Comparison of ENCODE assay signal across 20 cellular contexts in genomic region chr16:67499159-67499558, GRCh38. TPM values are rescaled to one million over a fixed set of nuclear protein-coding genes. Genes with fewer than 3 reads are reported as not detected.
DNase-seq lines count a peak whose midpoint lies in the region; TF ChIP-seq lines count a peak whose summit lies in the region.
"Had no signal": no experiment of that assay in that cellular context is flagged by ENCODE, and none has a peak within 500 bp of the region (broad histone marks: within the 10 kb centered on the region; RNA-seq: fewer than 3 reads in every experiment).

No MANE protein-coding gene starts in this region.

- H3K4me1 Mint-ChIP-seq in activated naive CD8-positive, alpha-beta T cell (ENCODE audit: low read depth) = peaks cover 12% of the 10 kb centered on the region
- H3K4me1 Mint-ChIP-seq in activated naive CD8-positive, alpha-beta T cell treated with anti-CD3 and anti-CD28 coated beads for 36 hours = peaks cover 4% of the 10 kb centered on the region
- peaks cover 24 to 48% of the 10 kb centered on the region in 2 donors for H3K4me1 Mint-ChIP-seq in immature natural killer cell
- peaks cover 11% of the 10 kb centered on the region for H3K4me1 Mint-ChIP-seq in T-helper 2 cell treated with Interferon-gamma antibody and Interleukin-4, amounts not matched to agents 5 μg/mL and 100 μg/mL, for 36 hours (ENCODE audit: low read depth)
- H3K4me1 Mint-ChIP-seq: WTC11 had no signal

- H3K27ac Mint-ChIP-seq in activated naive CD8-positive, alpha-beta T cell = peak overlapping the region; percentile 34
- no peak overlapping the region for H3K27ac Mint-ChIP-seq in activated naive CD8-positive, alpha-beta T cell treated with anti-CD3 and anti-CD28 coated beads for 36 hours
- H3K27ac Mint-ChIP-seq in immature natural killer cell = peak overlapping the region; percentile 69 to 91 (median 80)
- H3K27ac Mint-ChIP-seq in T-helper 2 cell treated with Interferon-gamma antibody and Interleukin-4, amounts not matched to agents 5 μg/mL and 100 μg/mL, for 36 hours = no peak overlapping the region
- H3K27ac Mint-ChIP-seq: activated CD8-positive, alpha-beta memory T cell treated with anti-CD3 and anti-CD28 coated beads, Interleukin-2, amount 10 ng/mL, durations not matched to agents 7 days and 5 days; WTC11 had no signal

- H3K27me3 ChIP-seq in adipocyte (replicated peaks; ENCODE audit: control insufficient read depth, insufficient read depth, low read length) (no peaks in the 10 kb centered on the region), suprapubic skin (no peaks in the 10 kb centered on the region)

- H3K9me3 ChIP-seq in adipocyte (ENCODE audit: control insufficient read depth, low read length) (no peaks in the 10 kb centered on the region), suprapubic skin (no peaks in the 10 kb centered on the region)

- WGBS in suprapubic skin = 60% methylated on average over 3 of the region's 5 CpGs

- H3K27me3 Mint-ChIP-seq in activated naive CD8-positive, alpha-beta T cell = no peaks in the 10 kb centered on the region
- no peaks in the 10 kb centered on the region for H3K27me3 Mint-ChIP-seq in activated naive CD8-positive, alpha-beta T cell treated with anti-CD3 and anti-CD28 coated beads for 36 hours
- no peaks in the 10 kb centered on the region for H3K27me3 Mint-ChIP-seq in immature natural killer cell (ENCODE audit: low read depth in 3 of 3)
- no peaks in the 10 kb centered on the region for H3K27me3 Mint-ChIP-seq in T-helper 2 cell treated with Interferon-gamma antibody and Interleukin-4, amounts not matched to agents 5 μg/mL and 100 μg/mL, for 36 hours (ENCODE audit: low read depth)
- H3K27me3 Mint-ChIP-seq: activated CD8-positive, alpha-beta memory T cell treated with anti-CD3 and anti-CD28 coated beads, Interleukin-2, amount 10 ng/mL, durations not matched to agents 7 days and 5 days had no signal

- H3K4me1 ChIP-seq in adipocyte (ENCODE audit: control insufficient read depth, insufficient read depth, low read length) = peaks cover 9% of the 10 kb centered on the region
- peaks cover 9% of the 10 kb centered on the region for H3K4me1 ChIP-seq in suprapubic skin

- H3K27ac ChIP-seq in suprapubic skin = peak overlapping the region; percentile 30

- peaks cover 2% of the 10 kb centered on the region for H3K36me3 Mint-ChIP-seq in activated naive CD8-positive, alpha-beta T cell
- H3K36me3 Mint-ChIP-seq in activated naive CD8-positive, alpha-beta T cell treated with anti-CD3 and anti-CD28 coated beads for 36 hours = peaks cover 1% of the 10 kb centered on the region
- H3K36me3 Mint-ChIP-seq in immature natural killer cell = peaks cover 0 to 10% (median 4%) of the 10 kb centered on the region in 3 donors
- peaks cover 15% of the 10 kb centered on the region for H3K36me3 Mint-ChIP-seq in T-helper 2 cell treated with Interferon-gamma antibody and Interleukin-4, amounts not matched to agents 5 μg/mL and 100 μg/mL, for 36 hours (ENCODE audit: low read depth)
- H3K36me3 Mint-ChIP-seq: WTC11 had no signal

- no peak for DNase-seq in activated naive CD8-positive, alpha-beta T cell treated with anti-CD3 and anti-CD28 coated beads for 36 hours
- no peak for DNase-seq in adipocyte (ENCODE audit: low read depth)
- no peak for DNase-seq in immature natural killer cell
- no peak for DNase-seq in suprapubic skin (ENCODE audit: low spot score in 2 of 2)
- DNase-seq in activated gamma-delta T cell (lab: John Stamatoyannopoulos, UW) = no peak
- no peak for DNase-seq in T-helper 2 cell treated with Interferon-gamma antibody and Interleukin-4, amounts not matched to agents 5 μg/mL and 100 μg/mL, for 36 hours (ENCODE audit: low spot score)
- no peak for DNase-seq in central memory CD4-positive, alpha-beta T cell
- DNase-seq: ACHN; activated CD8-positive, alpha-beta memory T cell treated with anti-CD3 and anti-CD28 coated beads, Interleukin-2, amount 10 ng/mL, durations not matched to agents 7 days and 5 days; activated naive CD4-positive, alpha-beta T cell treated with Interleukin-2 at 50 U/mL for 16 hours; Calu3; effector memory CD4-positive, alpha-beta T cell; GDM1; mesendoderm; NCI-H2107 had no signal

- H3K9ac ChIP-seq in adipocyte (ENCODE audit: low read length) = peak overlapping the region; percentile 34

- H3K4me3 Mint-ChIP-seq in activated naive CD8-positive, alpha-beta T cell = no peak overlapping the region
- H3K4me3 Mint-ChIP-seq in activated naive CD8-positive, alpha-beta T cell treated with anti-CD3 and anti-CD28 coated beads for 36 hours = no peak overlapping the region
- H3K4me3 Mint-ChIP-seq in immature natural killer cell = no peak overlapping the region
- no peak overlapping the region for H3K4me3 Mint-ChIP-seq in T-helper 2 cell treated with Interferon-gamma antibody and Interleukin-4, amounts not matched to agents 5 μg/mL and 100 μg/mL, for 36 hours
- H3K4me3 Mint-ChIP-seq: activated CD8-positive, alpha-beta memory T cell treated with anti-CD3 and anti-CD28 coated beads, Interleukin-2, amount 10 ng/mL, durations not matched to agents 7 days and 5 days; WTC11 had no signal

- H3K36me3 ChIP-seq in adipocyte (ENCODE audit: control insufficient read depth, insufficient read depth, low read length, severe bottlenecking) (no peaks in the 10 kb centered on the region), suprapubic skin (no peaks in the 10 kb centered on the region)

- TF ChIP-seq EP300 in suprapubic skin (IDR thresholded peaks at IDR 0.05) = no peak

- no peaks in the 10 kb centered on the region for H3K9me3 Mint-ChIP-seq in activated naive CD8-positive, alpha-beta T cell (ENCODE audit: low read depth)
- H3K9me3 Mint-ChIP-seq in activated naive CD8-positive, alpha-beta T cell treated with anti-CD3 and anti-CD28 coated beads for 36 hours = no peaks in the 10 kb centered on the region
- no peaks in the 10 kb centered on the region for H3K9me3 Mint-ChIP-seq in immature natural killer cell
- no peaks in the 10 kb centered on the region for H3K9me3 Mint-ChIP-seq in T-helper 2 cell treated with Interferon-gamma antibody and Interleukin-4, amounts not matched to agents 5 μg/mL and 100 μg/mL, for 36 hours
- H3K9me3 Mint-ChIP-seq: WTC11 had no signal

- no peak for TF ChIP-seq POLR2A in suprapubic skin (IDR thresholded peaks at IDR 0.05)

- TF ChIP-seq CTCF in suprapubic skin (IDR thresholded peaks at IDR 0.05) = no peak

- H3K4me3 ChIP-seq in adipocyte (ENCODE audit: low read length) = no peak overlapping the region
- no peak overlapping the region for H3K4me3 ChIP-seq in suprapubic skin

RNA-seq across cellular contexts. Expression of gene AGRP, which starts 15.8 kb away (rescaled TPM):
- total RNA-seq in activated naive CD8-positive, alpha-beta T cell treated with anti-CD3 and anti-CD28 coated beads for 36 hours = under 1 TPM in 1 of 2 experiments, not detected in 1; 0.40 TPM
- not detected for polyA plus RNA-seq in immature natural killer cell
- not detected for total RNA-seq in suprapubic skin
- total RNA-seq: activated CD8-positive, alpha-beta memory T cell treated with anti-CD3 and anti-CD28 coated beads, Interleukin-2, amount 10 ng/mL, durations not matched to agents 7 days and 5 days; Calu3; RPMI7951; skeletal muscle tissue; ureter; WTC11 had no signal

RNA-seq across cellular contexts. Expression of gene ATP6V0D1, which starts 18.2 kb away (rescaled TPM):
- total RNA-seq in activated naive CD8-positive, alpha-beta T cell treated with anti-CD3 and anti-CD28 coated beads for 36 hours = 10 to 100 TPM; 33.0 to 33.6 TPM
- polyA plus RNA-seq in immature natural killer cell = 100 to 1,000 TPM; 192 to 330 (median 205) TPM
- total RNA-seq in suprapubic skin = 100 to 1,000 TPM in 3 of 4 donors, 10 to 100 TPM in 1; 90.0 to 134 (median 110) TPM

RNA-seq across cellular contexts. Expression of gene RIPOR1, which starts 29.5 kb away (rescaled TPM):
- total RNA-seq in activated naive CD8-positive, alpha-beta T cell treated with anti-CD3 and anti-CD28 coated beads for 36 hours = 10 to 100 TPM; 13.9 to 14.0 TPM
- 1 to 10 TPM; 2.0 to 7.5 (median 3.3) TPM for polyA plus RNA-seq in immature natural killer cell
- total RNA-seq in suprapubic skin = 10 to 100 TPM; 20.6 to 41.5 (median 28.3) TPM

Comparison
In these comparisons a context has a peak if more than half of its experiments do, and no peak if none do; other contexts are left out.
1. H3K27ac Mint-ChIP-seq: peak in activated naive CD8-positive, alpha-beta T cell (single experiment) and immature natural killer cell (6 of 6); none in activated naive CD8-positive, alpha-beta T cell treated with anti-CD3 and anti-CD28 coated beads for 36 hours (single experiment) and T-helper 2 cell treated with Interferon-gamma antibody and Interleukin-4, amounts not matched to agents 5 μg/mL and 100 μg/mL, for 36 hours (single experiment).